Comparison of ENCODE assay signal across 2 cellular contexts in the genomic region with DNA sequence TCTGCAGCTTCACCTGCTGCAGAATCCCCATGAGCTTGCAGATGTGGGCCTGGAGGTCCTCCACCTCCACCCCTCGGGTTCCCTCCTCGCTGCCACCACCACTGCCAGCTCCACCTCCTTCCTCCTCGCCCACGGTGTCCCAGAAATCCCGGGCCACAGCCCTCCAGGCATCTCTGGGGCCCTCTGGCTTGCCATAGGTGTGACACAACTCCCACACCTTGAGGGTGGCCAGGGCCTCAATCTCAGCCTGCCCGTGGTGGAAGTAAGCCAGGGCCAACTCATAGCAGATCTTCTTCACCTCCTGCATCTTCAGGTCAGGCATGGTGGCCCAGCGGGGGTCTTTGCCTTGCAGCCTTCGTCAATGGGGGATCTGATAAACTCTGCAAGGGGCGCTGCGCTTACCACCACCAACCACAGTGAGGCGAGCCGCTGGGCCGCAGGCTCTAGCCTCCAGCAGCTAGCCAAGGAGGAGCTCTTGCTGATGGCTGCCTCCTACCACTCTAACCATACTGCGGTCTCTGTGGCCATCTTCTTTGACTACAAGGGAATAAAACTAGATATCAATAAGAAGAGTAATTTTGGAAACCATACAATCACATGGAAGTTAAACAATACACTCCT.
TF ChIP-seq lines count a peak whose summit lies in the region.

No MANE protein-coding gene starts in this region.

TF ChIP-seq in SK-N-SH, 30 proteins besides CTCF, POLR2A, EP300 and RAD21:
- TF ChIP-seq TEAD4 (IDR thresholded peaks at IDR 0.05; ENCODE audit: borderline replicate concordance, insufficient read depth): no peak
- TF ChIP-seq, protein P1, sequence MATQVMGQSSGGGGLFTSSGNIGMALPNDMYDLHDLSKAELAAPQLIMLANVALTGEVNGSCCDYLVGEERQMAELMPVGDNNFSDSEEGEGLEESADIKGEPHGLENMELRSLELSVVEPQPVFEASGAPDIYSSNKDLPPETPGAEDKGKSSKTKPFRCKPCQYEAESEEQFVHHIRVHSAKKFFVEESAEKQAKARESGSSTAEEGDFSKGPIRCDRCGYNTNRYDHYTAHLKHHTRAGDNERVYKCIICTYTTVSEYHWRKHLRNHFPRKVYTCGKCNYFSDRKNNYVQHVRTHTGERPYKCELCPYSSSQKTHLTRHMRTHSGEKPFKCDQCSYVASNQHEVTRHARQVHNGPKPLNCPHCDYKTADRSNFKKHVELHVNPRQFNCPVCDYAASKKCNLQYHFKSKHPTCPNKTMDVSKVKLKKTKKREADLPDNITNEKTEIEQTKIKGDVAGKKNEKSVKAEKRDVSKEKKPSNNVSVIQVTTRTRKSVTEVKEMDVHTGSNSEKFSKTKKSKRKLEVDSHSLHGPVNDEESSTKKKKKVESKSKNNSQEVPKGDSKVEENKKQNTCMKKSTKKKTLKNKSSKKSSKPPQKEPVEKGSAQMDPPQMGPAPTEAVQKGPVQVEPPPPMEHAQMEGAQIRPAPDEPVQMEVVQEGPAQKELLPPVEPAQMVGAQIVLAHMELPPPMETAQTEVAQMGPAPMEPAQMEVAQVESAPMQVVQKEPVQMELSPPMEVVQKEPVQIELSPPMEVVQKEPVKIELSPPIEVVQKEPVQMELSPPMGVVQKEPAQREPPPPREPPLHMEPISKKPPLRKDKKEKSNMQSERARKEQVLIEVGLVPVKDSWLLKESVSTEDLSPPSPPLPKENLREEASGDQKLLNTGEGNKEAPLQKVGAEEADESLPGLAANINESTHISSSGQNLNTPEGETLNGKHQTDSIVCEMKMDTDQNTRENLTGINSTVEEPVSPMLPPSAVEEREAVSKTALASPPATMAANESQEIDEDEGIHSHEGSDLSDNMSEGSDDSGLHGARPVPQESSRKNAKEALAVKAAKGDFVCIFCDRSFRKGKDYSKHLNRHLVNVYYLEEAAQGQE (IDR thresholded peaks at IDR 0.05; ENCODE audit: low read depth, low read length): no peak
- TF ChIP-seq MXI1 (IDR thresholded peaks at IDR 0.05; ENCODE audit: low read depth, low read length): no peak
- TF ChIP-seq JUND (IDR thresholded peaks at IDR 0.05): no peak
- no peak for TF ChIP-seq POLR2AphosphoS5 (IDR thresholded peaks at IDR 0.05; ENCODE audit: low read depth, low read length)
- TF ChIP-seq RXRA (IDR thresholded peaks at IDR 0.05; ENCODE audit: borderline replicate concordance, low read depth): no peak
- no peak for TF ChIP-seq FOXM1 (IDR thresholded peaks at IDR 0.05; ENCODE audit: low read depth)
- TF ChIP-seq FOSL2 (IDR thresholded peaks at IDR 0.05; ENCODE audit: borderline replicate concordance, low read depth): no peak
- TF ChIP-seq CHD2 (IDR thresholded peaks at IDR 0.05; ENCODE audit: low read length, partially characterized antibody): no peak
- no peak for TF ChIP-seq GABPA (IDR thresholded peaks at IDR 0.05; ENCODE audit: low read depth)
- TF ChIP-seq SMC3 (IDR thresholded peaks at IDR 0.05; ENCODE audit: low read depth, low read length): no peak
- TF ChIP-seq TCF12 (IDR thresholded peaks at IDR 0.05): no peak
- TF ChIP-seq, protein P2, sequence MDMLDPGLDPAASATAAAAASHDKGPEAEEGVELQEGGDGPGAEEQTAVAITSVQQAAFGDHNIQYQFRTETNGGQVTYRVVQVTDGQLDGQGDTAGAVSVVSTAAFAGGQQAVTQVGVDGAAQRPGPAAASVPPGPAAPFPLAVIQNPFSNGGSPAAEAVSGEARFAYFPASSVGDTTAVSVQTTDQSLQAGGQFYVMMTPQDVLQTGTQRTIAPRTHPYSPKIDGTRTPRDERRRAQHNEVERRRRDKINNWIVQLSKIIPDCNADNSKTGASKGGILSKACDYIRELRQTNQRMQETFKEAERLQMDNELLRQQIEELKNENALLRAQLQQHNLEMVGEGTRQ (IDR thresholded peaks at IDR 0.05; ENCODE audit: borderline replicate concordance, low read depth, low read length): no peak
- TF ChIP-seq PBX3 (IDR thresholded peaks at IDR 0.05): no peak
- TF ChIP-seq, protein P3, sequence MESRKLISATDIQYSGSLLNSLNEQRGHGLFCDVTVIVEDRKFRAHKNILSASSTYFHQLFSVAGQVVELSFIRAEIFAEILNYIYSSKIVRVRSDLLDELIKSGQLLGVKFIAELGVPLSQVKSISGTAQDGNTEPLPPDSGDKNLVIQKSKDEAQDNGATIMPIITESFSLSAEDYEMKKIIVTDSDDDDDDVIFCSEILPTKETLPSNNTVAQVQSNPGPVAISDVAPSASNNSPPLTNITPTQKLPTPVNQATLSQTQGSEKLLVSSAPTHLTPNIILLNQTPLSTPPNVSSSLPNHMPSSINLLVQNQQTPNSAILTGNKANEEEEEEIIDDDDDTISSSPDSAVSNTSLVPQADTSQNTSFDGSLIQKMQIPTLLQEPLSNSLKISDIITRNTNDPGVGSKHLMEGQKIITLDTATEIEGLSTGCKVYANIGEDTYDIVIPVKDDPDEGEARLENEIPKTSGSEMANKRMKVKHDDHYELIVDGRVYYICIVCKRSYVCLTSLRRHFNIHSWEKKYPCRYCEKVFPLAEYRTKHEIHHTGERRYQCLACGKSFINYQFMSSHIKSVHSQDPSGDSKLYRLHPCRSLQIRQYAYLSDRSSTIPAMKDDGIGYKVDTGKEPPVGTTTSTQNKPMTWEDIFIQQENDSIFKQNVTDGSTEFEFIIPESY (IDR thresholded peaks at IDR 0.05; ENCODE audit: borderline replicate concordance, low read depth): no peak
- TF ChIP-seq TAF1 (IDR thresholded peaks at IDR 0.05; ENCODE audit: borderline replicate concordance, low read depth, low read length): no peak
- no peak for TF ChIP-seq IRF3 (IDR thresholded peaks at IDR 0.05; ENCODE audit: low read depth, low read length)
- no peak for TF ChIP-seq YY1 (IDR thresholded peaks at IDR 0.05; ENCODE audit: low read depth)
- TF ChIP-seq MEF2A (IDR thresholded peaks at IDR 0.05; ENCODE audit: borderline replicate concordance, low read depth): no peak
- TF ChIP-seq NRF1 (IDR thresholded peaks at IDR 0.05; ENCODE audit: low read depth, low read length): no peak
TF ChIP-seq in SK-N-SH: peak in this region for 0.

TF ChIP-seq in SK-N-SH treated with all-trans-retinoic acid at 6 μM for 48 hours, 23 proteins besides CTCF, POLR2A, EP300 and RAD21:
- TF ChIP-seq GLIS3 (CRISPR knock-in tag; IDR thresholded peaks at IDR 0.05) (no peak), ESRRG (CRISPR knock-in tag; IDR thresholded peaks at IDR 0.05) (no peak), ZFP3 (CRISPR knock-in tag; IDR thresholded peaks at IDR 0.05) (no peak), PPARA (CRISPR knock-in tag; IDR thresholded peaks at IDR 0.05; ENCODE audit: borderline replicate concordance) (no peak), TSHZ2 (CRISPR knock-in tag; IDR thresholded peaks at IDR 0.05) (no peak), ZFP30 (CRISPR knock-in tag; IDR thresholded peaks at IDR 0.05) (no peak), ZNF565 (CRISPR knock-in tag; conservative IDR thresholded peaks at IDR 0.05; ENCODE audit: low read depth) (no peak), POU6F1 (CRISPR knock-in tag; IDR thresholded peaks at IDR 0.05; ENCODE audit: borderline replicate concordance, low read depth) (no peak), TCF4 (CRISPR knock-in tag; IDR thresholded peaks at IDR 0.05; ENCODE audit: borderline replicate concordance) (no peak), ZC3H10 (CRISPR knock-in tag; IDR thresholded peaks at IDR 0.05) (no peak), ARNTL (CRISPR knock-in tag; IDR thresholded peaks at IDR 0.05; ENCODE audit: borderline replicate concordance, low read depth) (no peak)
TF ChIP-seq in SK-N-SH treated with all-trans-retinoic acid at 6 μM for 48 hours: peak in this region for 0.
